ENCODE assay signal across 1 cellular context in the genomic region with DNA sequence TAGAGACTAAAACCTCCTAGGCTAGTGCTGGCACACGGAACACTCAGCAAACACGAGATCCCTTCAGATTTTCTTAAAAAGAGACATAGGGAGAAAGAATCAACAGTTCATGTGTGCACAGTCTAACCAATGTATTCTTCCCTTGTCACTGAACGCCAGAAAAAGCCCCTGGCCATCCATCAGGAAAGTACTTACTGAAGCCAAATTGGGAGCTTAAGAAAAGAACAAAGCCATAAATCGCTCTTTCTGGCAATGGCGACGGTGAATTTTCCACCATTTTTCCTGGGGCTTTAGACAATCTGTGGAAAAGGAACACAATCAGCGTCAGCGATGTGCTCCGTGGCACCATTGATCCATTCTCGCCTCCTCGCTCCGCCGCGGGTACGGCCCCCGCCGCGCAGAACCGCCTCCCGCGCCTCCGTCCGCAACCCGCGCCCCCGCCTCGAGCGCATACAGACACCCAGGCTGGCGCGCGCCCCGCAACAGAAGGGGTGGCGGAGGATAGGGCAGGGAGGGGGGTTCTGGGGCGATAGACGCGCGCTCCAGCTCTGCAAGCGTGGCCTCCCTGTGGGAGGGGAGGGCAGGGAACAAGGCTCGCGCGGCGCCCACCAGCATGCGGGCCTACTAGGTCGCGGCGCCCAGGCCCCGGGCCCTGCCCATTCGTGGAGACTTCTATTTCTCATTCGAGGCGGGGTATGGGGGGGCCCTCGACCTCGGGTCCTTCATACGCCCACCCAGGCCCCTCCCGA.
TF ChIP-seq lines count a peak whose summit lies in the region.

No MANE protein-coding gene starts in this region.

TF ChIP-seq in HepG2, 621 proteins besides CTCF, POLR2A, EP300 and RAD21 (continued from another document and continues in another):
- TF ChIP-seq, protein P1, sequence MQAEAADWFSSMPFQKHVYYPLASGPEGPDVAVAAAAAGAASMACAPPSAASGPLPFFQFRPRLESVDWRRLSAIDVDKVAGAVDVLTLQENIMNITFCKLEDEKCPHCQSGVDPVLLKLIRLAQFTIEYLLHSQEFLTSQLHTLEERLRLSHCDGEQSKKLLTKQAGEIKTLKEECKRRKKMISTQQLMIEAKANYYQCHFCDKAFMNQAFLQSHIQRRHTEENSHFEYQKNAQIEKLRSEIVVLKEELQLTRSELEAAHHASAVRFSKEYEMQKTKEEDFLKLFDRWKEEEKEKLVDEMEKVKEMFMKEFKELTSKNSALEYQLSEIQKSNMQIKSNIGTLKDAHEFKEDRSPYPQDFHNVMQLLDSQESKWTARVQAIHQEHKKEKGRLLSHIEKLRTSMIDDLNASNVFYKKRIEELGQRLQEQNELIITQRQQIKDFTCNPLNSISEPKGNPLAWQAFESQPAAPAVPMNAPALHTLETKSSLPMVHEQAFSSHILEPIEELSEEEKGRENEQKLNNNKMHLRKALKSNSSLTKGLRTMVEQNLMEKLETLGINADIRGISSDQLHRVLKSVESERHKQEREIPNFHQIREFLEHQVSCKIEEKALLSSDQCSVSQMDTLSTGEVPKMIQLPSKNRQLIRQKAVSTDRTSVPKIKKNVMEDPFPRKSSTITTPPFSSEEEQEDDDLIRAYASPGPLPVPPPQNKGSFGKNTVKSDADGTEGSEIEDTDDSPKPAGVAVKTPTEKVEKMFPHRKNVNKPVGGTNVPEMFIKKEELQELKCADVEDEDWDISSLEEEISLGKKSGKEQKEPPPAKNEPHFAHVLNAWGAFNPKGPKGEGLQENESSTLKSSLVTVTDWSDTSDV (CRISPR knock-in tag; IDR thresholded peaks at IDR 0.05): peak; percentile 94
- TF ChIP-seq TCF12 (IDR thresholded peaks at IDR 0.05): no peak
- TF ChIP-seq TCF12 (CRISPR knock-in tag; IDR thresholded peaks at IDR 0.05): 0 out of 2 replicates have a peak, but pooled peaks have one; percentile 25
- peak; percentile 26 for TF ChIP-seq SRSF1 (optimal IDR thresholded peaks at IDR 0.05; ENCODE audit: low read depth, low read length)
- peak; percentile 25; the same call in 1 of the 2 replicates for TF ChIP-seq ZNF564 (CRISPR knock-in tag; IDR thresholded peaks at IDR 0.05)
- TF ChIP-seq ZBTB38 (CRISPR knock-in tag; IDR thresholded peaks at IDR 0.05): peak; percentile 21; the same call in 1 of the 2 replicates
- TF ChIP-seq ZNF224 (CRISPR knock-in tag; IDR thresholded peaks at IDR 0.05): peak; percentile 85; the same call in 1 of the 2 replicates
- TF ChIP-seq FOSL1 (CRISPR knock-in tag; IDR thresholded peaks at IDR 0.05; ENCODE audit: borderline replicate concordance): peak; percentile 46; the same call in 1 of the 2 replicates
- no peak for TF ChIP-seq ZFP36 (IDR thresholded peaks at IDR 0.05; ENCODE audit: borderline replicate concordance, low read depth, low read length, partially characterized antibody)
- TF ChIP-seq, protein P2, sequence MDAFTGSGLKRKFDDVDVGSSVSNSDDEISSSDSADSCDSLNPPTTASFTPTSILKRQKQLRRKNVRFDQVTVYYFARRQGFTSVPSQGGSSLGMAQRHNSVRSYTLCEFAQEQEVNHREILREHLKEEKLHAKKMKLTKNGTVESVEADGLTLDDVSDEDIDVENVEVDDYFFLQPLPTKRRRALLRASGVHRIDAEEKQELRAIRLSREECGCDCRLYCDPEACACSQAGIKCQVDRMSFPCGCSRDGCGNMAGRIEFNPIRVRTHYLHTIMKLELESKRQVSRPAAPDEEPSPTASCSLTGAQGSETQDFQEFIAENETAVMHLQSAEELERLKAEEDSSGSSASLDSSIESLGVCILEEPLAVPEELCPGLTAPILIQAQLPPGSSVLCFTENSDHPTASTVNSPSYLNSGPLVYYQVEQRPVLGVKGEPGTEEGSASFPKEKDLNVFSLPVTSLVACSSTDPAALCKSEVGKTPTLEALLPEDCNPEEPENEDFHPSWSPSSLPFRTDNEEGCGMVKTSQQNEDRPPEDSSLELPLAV (CRISPR knock-in tag; conservative IDR thresholded peaks at IDR 0.05; ENCODE audit: low read depth): 0 out of 2 replicates have a peak, but pooled peaks have one; percentile 28
- peak; percentile 76 for TF ChIP-seq REPIN1 (CRISPR knock-in tag; IDR thresholded peaks at IDR 0.05; ENCODE audit: borderline replicate concordance, low read depth)
- TF ChIP-seq ZKSCAN8 (CRISPR knock-in tag; IDR thresholded peaks at IDR 0.05; ENCODE audit: borderline replicate concordance): peak; percentile 55; the same call in 1 of the 2 replicates
- TF ChIP-seq ZNF672 (CRISPR knock-in tag; IDR thresholded peaks at IDR 0.05): peak; percentile 31; the same call in 1 of the 2 replicates
- 0 out of 2 replicates have a peak, but pooled peaks have one; percentile 38 for TF ChIP-seq ZNF607 (CRISPR knock-in tag; IDR thresholded peaks at IDR 0.05; ENCODE audit: borderline replicate concordance)
- peak; percentile 54; the same call in 1 of the 2 replicates for TF ChIP-seq SALL2 (CRISPR knock-in tag; IDR thresholded peaks at IDR 0.05)
- peak; percentile 69 for TF ChIP-seq ZNF235 (CRISPR knock-in tag; IDR thresholded peaks at IDR 0.05; ENCODE audit: borderline replicate concordance)
- TF ChIP-seq ERF (CRISPR knock-in tag; IDR thresholded peaks at IDR 0.05): peak; percentile 20; the same call in 1 of the 2 replicates
- 0 out of 2 replicates have a peak, but pooled peaks have one; percentile 33 for TF ChIP-seq HOXA7 (CRISPR knock-in tag; IDR thresholded peaks at IDR 0.05)
- TF ChIP-seq JUN (CRISPR knock-in tag; IDR thresholded peaks at IDR 0.05): no peak
- TF ChIP-seq ZNF724P (CRISPR knock-in tag; IDR thresholded peaks at IDR 0.05; ENCODE audit: borderline replicate concordance): peak; percentile 89
- TF ChIP-seq ZNF333 (CRISPR knock-in tag; IDR thresholded peaks at IDR 0.05; ENCODE audit: borderline replicate concordance): no peak
- peak; percentile 62; the same call in 1 of the 2 replicates for TF ChIP-seq GABPB1 (CRISPR knock-in tag; IDR thresholded peaks at IDR 0.05)
- TF ChIP-seq ZNF557 (CRISPR knock-in tag; IDR thresholded peaks at IDR 0.05): 0 out of 2 replicates have a peak, but pooled peaks have one; percentile 42
- TF ChIP-seq ZNF780A (CRISPR knock-in tag; IDR thresholded peaks at IDR 0.05): peak; percentile 86; the same call in 1 of the 2 replicates
- TF ChIP-seq, protein P3, sequence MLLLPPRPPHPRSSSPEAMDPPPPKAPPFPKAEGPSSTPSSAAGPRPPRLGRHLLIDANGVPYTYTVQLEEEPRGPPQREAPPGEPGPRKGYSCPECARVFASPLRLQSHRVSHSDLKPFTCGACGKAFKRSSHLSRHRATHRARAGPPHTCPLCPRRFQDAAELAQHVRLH (CRISPR knock-in tag; IDR thresholded peaks at IDR 0.05; ENCODE audit: borderline replicate concordance, low read depth): 0 out of 2 replicates have a peak, but pooled peaks have one; percentile 33
- 0 out of 2 replicates have a peak, but pooled peaks have one; percentile 14 for TF ChIP-seq ZNF629 (CRISPR knock-in tag; conservative IDR thresholded peaks at IDR 0.05)
- peak; percentile 86; the same call in 1 of the 2 replicates for TF ChIP-seq ZNF891 (CRISPR knock-in tag; IDR thresholded peaks at IDR 0.05)
- TF ChIP-seq ONECUT2 (CRISPR knock-in tag; IDR thresholded peaks at IDR 0.05): peak; percentile 6; the same call in 1 of the 2 replicates
- TF ChIP-seq NRL (CRISPR knock-in tag; IDR thresholded peaks at IDR 0.05; ENCODE audit: borderline replicate concordance): peak; percentile 75; the same call in 1 of the 2 replicates
- no peak for TF ChIP-seq SRF (IDR thresholded peaks at IDR 0.05; ENCODE audit: low read depth, low read length)
- TF ChIP-seq ZNF292 (CRISPR knock-in tag; IDR thresholded peaks at IDR 0.05; ENCODE audit: borderline replicate concordance, low read depth): 0 out of 2 replicates have a peak, but pooled peaks have one; percentile 31
- TF ChIP-seq NR2C2 (CRISPR knock-in tag; IDR thresholded peaks at IDR 0.05; ENCODE audit: borderline replicate concordance): peak; percentile 14; the same call in 1 of the 2 replicates
- TF ChIP-seq, protein P4, sequence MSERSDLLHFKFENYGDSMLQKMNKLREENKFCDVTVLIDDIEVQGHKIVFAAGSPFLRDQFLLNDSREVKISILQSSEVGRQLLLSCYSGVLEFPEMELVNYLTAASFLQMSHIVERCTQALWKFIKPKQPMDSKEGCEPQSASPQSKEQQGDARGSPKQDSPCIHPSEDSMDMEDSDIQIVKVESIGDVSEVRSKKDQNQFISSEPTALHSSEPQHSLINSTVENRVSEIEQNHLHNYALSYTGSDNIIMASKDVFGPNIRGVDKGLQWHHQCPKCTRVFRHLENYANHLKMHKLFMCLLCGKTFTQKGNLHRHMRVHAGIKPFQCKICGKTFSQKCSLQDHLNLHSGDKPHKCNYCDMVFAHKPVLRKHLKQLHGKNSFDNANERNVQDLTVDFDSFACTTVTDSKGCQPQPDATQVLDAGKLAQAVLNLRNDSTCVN (CRISPR knock-in tag; IDR thresholded peaks at IDR 0.05; ENCODE audit: borderline replicate concordance): peak; percentile 72; the same call in 1 of the 2 replicates
- TF ChIP-seq, protein P5, sequence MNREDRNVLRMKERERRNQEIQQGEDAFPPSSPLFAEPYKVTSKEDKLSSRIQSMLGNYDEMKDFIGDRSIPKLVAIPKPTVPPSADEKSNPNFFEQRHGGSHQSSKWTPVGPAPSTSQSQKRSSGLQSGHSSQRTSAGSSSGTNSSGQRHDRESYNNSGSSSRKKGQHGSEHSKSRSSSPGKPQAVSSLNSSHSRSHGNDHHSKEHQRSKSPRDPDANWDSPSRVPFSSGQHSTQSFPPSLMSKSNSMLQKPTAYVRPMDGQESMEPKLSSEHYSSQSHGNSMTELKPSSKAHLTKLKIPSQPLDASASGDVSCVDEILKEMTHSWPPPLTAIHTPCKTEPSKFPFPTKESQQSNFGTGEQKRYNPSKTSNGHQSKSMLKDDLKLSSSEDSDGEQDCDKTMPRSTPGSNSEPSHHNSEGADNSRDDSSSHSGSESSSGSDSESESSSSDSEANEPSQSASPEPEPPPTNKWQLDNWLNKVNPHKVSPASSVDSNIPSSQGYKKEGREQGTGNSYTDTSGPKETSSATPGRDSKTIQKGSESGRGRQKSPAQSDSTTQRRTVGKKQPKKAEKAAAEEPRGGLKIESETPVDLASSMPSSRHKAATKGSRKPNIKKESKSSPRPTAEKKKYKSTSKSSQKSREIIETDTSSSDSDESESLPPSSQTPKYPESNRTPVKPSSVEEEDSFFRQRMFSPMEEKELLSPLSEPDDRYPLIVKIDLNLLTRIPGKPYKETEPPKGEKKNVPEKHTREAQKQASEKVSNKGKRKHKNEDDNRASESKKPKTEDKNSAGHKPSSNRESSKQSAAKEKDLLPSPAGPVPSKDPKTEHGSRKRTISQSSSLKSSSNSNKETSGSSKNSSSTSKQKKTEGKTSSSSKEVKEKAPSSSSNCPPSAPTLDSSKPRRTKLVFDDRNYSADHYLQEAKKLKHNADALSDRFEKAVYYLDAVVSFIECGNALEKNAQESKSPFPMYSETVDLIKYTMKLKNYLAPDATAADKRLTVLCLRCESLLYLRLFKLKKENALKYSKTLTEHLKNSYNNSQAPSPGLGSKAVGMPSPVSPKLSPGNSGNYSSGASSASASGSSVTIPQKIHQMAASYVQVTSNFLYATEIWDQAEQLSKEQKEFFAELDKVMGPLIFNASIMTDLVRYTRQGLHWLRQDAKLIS (CRISPR knock-in tag; IDR thresholded peaks at IDR 0.05): 0 out of 2 replicates have a peak, but pooled peaks have one; percentile 45
- no peak for TF ChIP-seq ZNF329 (CRISPR knock-in tag; IDR thresholded peaks at IDR 0.05; ENCODE audit: low read depth)
- peak; percentile 32; the same call in 1 of the 2 replicates for TF ChIP-seq ZNF160 (CRISPR knock-in tag; IDR thresholded peaks at IDR 0.05)
- peak; percentile 78 for TF ChIP-seq ZFP90 (CRISPR knock-in tag; IDR thresholded peaks at IDR 0.05; ENCODE audit: borderline replicate concordance)
- TF ChIP-seq ZNF256 (CRISPR knock-in tag; conservative IDR thresholded peaks at IDR 0.05): peak; percentile 62; the same call in 1 of the 2 replicates
- TF ChIP-seq, protein P6, sequence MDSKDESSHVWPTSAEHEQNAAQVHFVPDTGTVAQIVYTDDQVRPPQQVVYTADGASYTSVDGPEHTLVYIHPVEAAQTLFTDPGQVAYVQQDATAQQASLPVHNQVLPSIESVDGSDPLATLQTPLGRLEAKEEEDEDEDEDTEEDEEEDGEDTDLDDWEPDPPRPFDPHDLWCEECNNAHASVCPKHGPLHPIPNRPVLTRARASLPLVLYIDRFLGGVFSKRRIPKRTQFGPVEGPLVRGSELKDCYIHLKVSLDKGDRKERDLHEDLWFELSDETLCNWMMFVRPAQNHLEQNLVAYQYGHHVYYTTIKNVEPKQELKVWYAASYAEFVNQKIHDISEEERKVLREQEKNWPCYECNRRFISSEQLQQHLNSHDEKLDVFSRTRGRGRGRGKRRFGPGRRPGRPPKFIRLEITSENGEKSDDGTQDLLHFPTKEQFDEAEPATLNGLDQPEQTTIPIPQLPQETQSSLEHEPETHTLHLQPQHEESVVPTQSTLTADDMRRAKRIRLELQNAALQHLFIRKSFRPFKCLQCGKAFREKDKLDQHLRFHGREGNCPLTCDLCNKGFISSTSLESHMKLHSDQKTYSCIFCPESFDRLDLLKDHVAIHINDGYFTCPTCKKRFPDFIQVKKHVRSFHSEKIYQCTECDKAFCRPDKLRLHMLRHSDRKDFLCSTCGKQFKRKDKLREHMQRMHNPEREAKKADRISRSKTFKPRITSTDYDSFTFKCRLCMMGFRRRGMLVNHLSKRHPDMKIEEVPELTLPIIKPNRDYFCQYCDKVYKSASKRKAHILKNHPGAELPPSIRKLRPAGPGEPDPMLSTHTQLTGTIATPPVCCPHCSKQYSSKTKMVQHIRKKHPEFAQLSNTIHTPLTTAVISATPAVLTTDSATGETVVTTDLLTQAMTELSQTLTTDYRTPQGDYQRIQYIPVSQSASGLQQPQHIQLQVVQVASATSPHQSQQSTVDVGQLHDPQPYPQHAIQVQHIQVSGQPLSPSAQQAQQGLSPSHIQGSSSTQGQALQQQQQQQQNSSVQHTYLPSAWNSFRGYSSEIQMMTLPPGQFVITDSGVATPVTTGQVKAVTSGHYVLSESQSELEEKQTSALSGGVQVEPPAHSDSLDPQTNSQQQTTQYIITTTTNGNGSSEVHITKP (CRISPR knock-in tag; IDR thresholded peaks at IDR 0.05; ENCODE audit: low read depth): 0 out of 2 replicates have a peak, but pooled peaks have one; percentile 49
- peak; percentile 36; the same call in 1 of the 2 replicates for TF ChIP-seq KDM3A (CRISPR knock-in tag; IDR thresholded peaks at IDR 0.05; ENCODE audit: low read depth)
- no peak for TF ChIP-seq NCOR1 (IDR thresholded peaks at IDR 0.05; ENCODE audit: borderline replicate concordance, low read length)
- peak; percentile 13; the same call in 1 of the 2 replicates for TF ChIP-seq KDM5A (IDR thresholded peaks at IDR 0.05; ENCODE audit: borderline replicate concordance, low read length)
- TF ChIP-seq ZSCAN30 (CRISPR knock-in tag; IDR thresholded peaks at IDR 0.05): 0 out of 2 replicates have a peak, but pooled peaks have one; percentile 81
- no peak; the same call in 1 of the 2 replicates for TF ChIP-seq SMAD3 (CRISPR knock-in tag; IDR thresholded peaks at IDR 0.05)
- peak; percentile 69; the same call in 1 of the 2 replicates for TF ChIP-seq ZNF430 (CRISPR knock-in tag; IDR thresholded peaks at IDR 0.05)
- TF ChIP-seq JUNB (CRISPR knock-in tag; IDR thresholded peaks at IDR 0.05; ENCODE audit: borderline replicate concordance): 0 out of 2 replicates have a peak, but pooled peaks have one; percentile 11
- TF ChIP-seq CBX5 (CRISPR knock-in tag; IDR thresholded peaks at IDR 0.05; ENCODE audit: borderline replicate concordance): 0 out of 2 replicates have a peak, but pooled peaks have one; percentile 17
